ENCODE assay signal across 35 cellular contexts in the genomic region with DNA sequence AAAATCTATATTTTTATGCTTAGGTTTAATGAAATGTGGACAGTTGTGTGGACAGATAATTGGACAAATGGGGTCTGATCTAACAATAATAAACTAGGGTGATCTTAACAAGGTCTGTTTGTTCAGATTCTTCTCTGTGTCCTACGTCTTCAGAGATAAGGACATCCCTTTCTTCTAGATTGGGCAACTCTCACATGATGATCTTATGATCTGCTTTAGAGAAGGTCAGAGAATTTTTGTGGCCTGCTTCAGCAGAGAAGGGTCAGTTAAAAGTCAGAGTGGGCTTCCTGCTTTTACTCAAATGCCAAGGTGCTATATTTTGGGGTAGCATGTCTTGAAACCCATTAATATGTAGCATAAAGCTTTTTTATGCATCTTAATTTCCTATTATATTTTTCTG.
"Had no signal": no experiment of that assay in that cellular context is flagged by ENCODE, and none has a peak within 500 bp of the region (broad histone marks: within the 10 kb centered on the region; RNA-seq: fewer than 3 reads in every experiment).

No MANE protein-coding gene starts in this region.

- DNase-seq: activated B cell treated with CpG ODN at 0.5 μM for 24 hours; activated CD4-positive, alpha-beta memory T cell treated with anti-CD3 and anti-CD28 coated beads for 36 hours; activated CD4-positive, alpha-beta T cell treated with anti-CD3 and anti-CD28 coated beads for 4 hours; activated CD4-positive, alpha-beta T cell treated with anti-CD3 and anti-CD28 coated beads, Interleukin-2, amount 10 ng/mL, durations not matched to agents 24 days and 14 days; activated CD4-positive, alpha-beta T cell treated with anti-CD3 and anti-CD28 coated beads, Interleukin-2, amount 50 U/mL, for 1 hour; activated CD4-positive, alpha-beta T cell treated with anti-CD3 and anti-CD28 coated beads, Interleukin-2, amount 50 U/mL, for 4 hours; activated CD4-positive, CD25-positive, alpha-beta regulatory T cell treated with anti-CD3 and anti-CD28 coated beads, Interleukin-2, amount 50 U/mL, for 72 hours; activated CD8-positive, alpha-beta memory T cell treated with anti-CD3 and anti-CD28 coated beads, Interleukin-2, amount 50 U/mL, for 4 hours; activated CD8-positive, alpha-beta T cell treated with anti-CD3 and anti-CD28 coated beads for 36 hours; activated effector memory CD4-positive, alpha-beta T cell treated with Interleukin-2 at 50 U/mL for 16 hours; activated gamma-delta T cell; activated naive CD4-positive, alpha-beta T cell treated with anti-CD3 and anti-CD28 coated beads, Interleukin-2, amount 10 ng/mL, durations not matched to agents 7 days and 5 days; activated naive CD4-positive, alpha-beta T cell treated with Interleukin-2 at 50 U/mL for 16 hours; activated naive CD8-positive, alpha-beta T cell treated with anti-CD3 and anti-CD28 coated beads, Interleukin-2, amount 10 ng/mL, durations not matched to agents 7 days and 5 days; activated naive CD8-positive, alpha-beta T cell treated with anti-CD3 and anti-CD28 coated beads, Interleukin-2, amount 50 U/mL, for 24 hours; activated T-cell treated with anti-CD3 and anti-CD28 coated beads for 4 hours; activated T-cell treated with anti-CD3 and anti-CD28 coated beads, Interleukin-2, amount 50 U/mL, for 1 hour; activated T-cell treated with anti-CD3 and anti-CD28 coated beads, Interleukin-2, amount 50 U/mL, for 4 hours; activated T-cell treated with anti-CD3 and anti-CD28 coated beads, Interleukin-2, amount 50 U/mL, for 72 hours; amniotic stem cell; aorta; body of pancreas; brain microvascular endothelial cell; central memory CD4-positive, alpha-beta T cell; T-helper 1 cell; T-helper 2 cell; T-helper 9 cell had no signal

- H3K4me3 Mint-ChIP-seq: activated B cell treated with CpG ODN at 0.5 μM for 24 hours; activated CD4-positive, alpha-beta memory T cell treated with anti-CD3 and anti-CD28 coated beads for 36 hours; activated CD4-positive, alpha-beta T cell treated with anti-CD3 and anti-CD28 coated beads, Interleukin-2, amount 10 ng/mL, durations not matched to agents 24 days and 14 days; activated CD8-positive, alpha-beta T cell treated with anti-CD3 and anti-CD28 coated beads for 36 hours; activated naive CD4-positive, alpha-beta T cell treated with anti-CD3 and anti-CD28 coated beads, Interleukin-2, amount 10 ng/mL, durations not matched to agents 7 days and 5 days; activated naive CD4-positive, alpha-beta T cell treated with anti-CD3 and anti-CD28 coated beads, Interleukin-2, amount 50 U/mL, for 24 hours; activated naive CD8-positive, alpha-beta T cell; activated naive CD8-positive, alpha-beta T cell treated with anti-CD3 and anti-CD28 coated beads, Interleukin-2, amount 10 ng/mL, durations not matched to agents 7 days and 5 days; activated naive CD8-positive, alpha-beta T cell treated with anti-CD3 and anti-CD28 coated beads, Interleukin-2, amount 50 U/mL, for 24 hours; activated T-cell treated with anti-CD3 and anti-CD28 coated beads, Interleukin-2, amount 50 U/mL, for 4 hours; activated T-cell treated with anti-CD3 and anti-CD28 coated beads, Interleukin-2, amount 50 U/mL, for 72 hours; activated T-helper 1 cell treated with anti-CD3 and anti-CD28 coated beads, Interleukin-12 subunit alpha, Interleukin-12 subunit beta, Interleukin-2, Interleukin-4 antibody, amounts not matched to agents 30 ng/mL and 10 ng/mL and 1 ng/mL, durations not matched to agents 14 hours and 24 hours and 36 hours; activated T-helper 17 cell treated with anti-CD3 and anti-CD28 coated beads, Interleukin-2, amount 50 U/mL, for 72 hours; T-helper 1 cell treated with Interleukin-12 subunit alpha and Interleukin-12 subunit beta and Interleukin-4 antibody, amounts not matched to agents 30 μg/mL and 1 μg/mL, for 36 hours; T-helper 2 cell treated with Interferon-gamma antibody and Interleukin-4, amounts not matched to agents 5 μg/mL and 100 μg/mL, for 36 hours had no signal

- H3K4me3 ChIP-seq: body of pancreas, breast epithelium had no signal

- H3K36me3 ChIP-seq: brain microvascular endothelial cell, breast epithelium had no signal

- H3K4me1 ChIP-seq: body of pancreas, breast epithelium had no signal

- H3K27me3 Mint-ChIP-seq: activated B cell treated with CpG ODN at 0.5 μM for 24 hours; activated CD4-positive, alpha-beta memory T cell treated with anti-CD3 and anti-CD28 coated beads for 36 hours; activated CD4-positive, alpha-beta T cell treated with anti-CD3 and anti-CD28 coated beads, Interleukin-2, amount 10 ng/mL, durations not matched to agents 24 days and 14 days; activated naive CD4-positive, alpha-beta T cell treated with anti-CD3 and anti-CD28 coated beads, Interleukin-2, amount 10 ng/mL, durations not matched to agents 7 days and 5 days; activated naive CD8-positive, alpha-beta T cell treated with anti-CD3 and anti-CD28 coated beads, Interleukin-2, amount 10 ng/mL, durations not matched to agents 7 days and 5 days; activated naive CD8-positive, alpha-beta T cell treated with anti-CD3 and anti-CD28 coated beads, Interleukin-2, amount 50 U/mL, for 24 hours; activated T-helper 17 cell treated with anti-CD3 and anti-CD28 coated beads, Interleukin-2, amount 50 U/mL, for 72 hours had no signal

- H3K4me1 Mint-ChIP-seq: activated B cell treated with CpG ODN at 0.5 μM for 24 hours; activated CD4-positive, alpha-beta T cell treated with anti-CD3 and anti-CD28 coated beads, Interleukin-2, amount 10 ng/mL, durations not matched to agents 24 days and 14 days; activated naive CD4-positive, alpha-beta T cell treated with anti-CD3 and anti-CD28 coated beads, Interleukin-2, amount 10 ng/mL, durations not matched to agents 7 days and 5 days; activated naive CD4-positive, alpha-beta T cell treated with anti-CD3 and anti-CD28 coated beads, Interleukin-2, amount 50 U/mL, for 24 hours; activated naive CD8-positive, alpha-beta T cell treated with anti-CD3 and anti-CD28 coated beads, Interleukin-2, amount 10 ng/mL, durations not matched to agents 7 days and 5 days; activated naive CD8-positive, alpha-beta T cell treated with anti-CD3 and anti-CD28 coated beads, Interleukin-2, amount 50 U/mL, for 24 hours; activated T-helper 17 cell treated with anti-CD3 and anti-CD28 coated beads, Interleukin-2, amount 50 U/mL, for 72 hours had no signal

- H3K27me3 ChIP-seq: body of pancreas, brain microvascular endothelial cell, breast epithelium had no signal

- ATAC-seq: activated CD8-positive, alpha-beta T cell treated with anti-CD3 and anti-CD28 coated beads for 36 hours; activated naive CD8-positive, alpha-beta T cell treated with anti-CD3 and anti-CD28 coated beads, Interleukin-2, amount 50 U/mL, for 24 hours; activated T-cell treated with anti-CD3 and anti-CD28 coated beads, Interleukin-2, amount 50 U/mL, for 4 hours; activated T-cell treated with anti-CD3 and anti-CD28 coated beads, Interleukin-2, amount 50 U/mL, for 72 hours; activated T-helper 17 cell treated with anti-CD3 and anti-CD28 coated beads, Interleukin-2, amount 50 U/mL, for 72 hours; body of pancreas had no signal

- H3K36me3 Mint-ChIP-seq: activated CD4-positive, alpha-beta memory T cell treated with anti-CD3 and anti-CD28 coated beads for 36 hours; activated naive CD4-positive, alpha-beta T cell treated with anti-CD3 and anti-CD28 coated beads, Interleukin-2, amount 10 ng/mL, durations not matched to agents 7 days and 5 days; activated naive CD4-positive, alpha-beta T cell treated with anti-CD3 and anti-CD28 coated beads, Interleukin-2, amount 50 U/mL, for 24 hours; activated naive CD8-positive, alpha-beta T cell; activated naive CD8-positive, alpha-beta T cell treated with anti-CD3 and anti-CD28 coated beads, Interleukin-2, amount 10 ng/mL, durations not matched to agents 7 days and 5 days had no signal

- H3K9me3 ChIP-seq: body of pancreas had no signal

- H3K27ac ChIP-seq: body of pancreas, brain microvascular endothelial cell, breast epithelium, VCaP had no signal

- H3K27ac Mint-ChIP-seq: activated B cell treated with CpG ODN at 0.5 μM for 24 hours; activated CD4-positive, alpha-beta memory T cell treated with anti-CD3 and anti-CD28 coated beads for 36 hours; activated CD4-positive, alpha-beta T cell treated with anti-CD3 and anti-CD28 coated beads, Interleukin-2, amount 10 ng/mL, durations not matched to agents 24 days and 14 days; activated CD8-positive, alpha-beta T cell treated with anti-CD3 and anti-CD28 coated beads for 36 hours; activated naive CD4-positive, alpha-beta T cell treated with anti-CD3 and anti-CD28 coated beads, Interleukin-2, amount 10 ng/mL, durations not matched to agents 7 days and 5 days; activated naive CD4-positive, alpha-beta T cell treated with anti-CD3 and anti-CD28 coated beads, Interleukin-2, amount 50 U/mL, for 24 hours; activated naive CD8-positive, alpha-beta T cell; activated naive CD8-positive, alpha-beta T cell treated with anti-CD3 and anti-CD28 coated beads, Interleukin-2, amount 10 ng/mL, durations not matched to agents 7 days and 5 days; activated naive CD8-positive, alpha-beta T cell treated with anti-CD3 and anti-CD28 coated beads, Interleukin-2, amount 50 U/mL, for 24 hours; activated T-cell treated with anti-CD3 and anti-CD28 coated beads, Interleukin-2, amount 50 U/mL, for 72 hours; activated T-helper 1 cell treated with anti-CD3 and anti-CD28 coated beads, Interleukin-12 subunit alpha, Interleukin-12 subunit beta, Interleukin-2, Interleukin-4 antibody, amounts not matched to agents 30 ng/mL and 10 ng/mL and 1 ng/mL, durations not matched to agents 14 hours and 24 hours and 36 hours; activated T-helper 17 cell treated with anti-CD3 and anti-CD28 coated beads, Interleukin-2, amount 50 U/mL, for 72 hours; T-helper 1 cell treated with Interleukin-12 subunit alpha and Interleukin-12 subunit beta and Interleukin-4 antibody, amounts not matched to agents 30 μg/mL and 1 μg/mL, for 36 hours; T-helper 2 cell treated with Interferon-gamma antibody and Interleukin-4, amounts not matched to agents 5 μg/mL and 100 μg/mL, for 36 hours had no signal

- H3K9me3 Mint-ChIP-seq: activated CD4-positive, alpha-beta memory T cell treated with anti-CD3 and anti-CD28 coated beads for 36 hours; activated CD4-positive, alpha-beta T cell treated with anti-CD3 and anti-CD28 coated beads, Interleukin-2, amount 10 ng/mL, durations not matched to agents 24 days and 14 days; activated naive CD4-positive, alpha-beta T cell treated with anti-CD3 and anti-CD28 coated beads, Interleukin-2, amount 10 ng/mL, durations not matched to agents 7 days and 5 days; activated naive CD8-positive, alpha-beta T cell treated with anti-CD3 and anti-CD28 coated beads, Interleukin-2, amount 10 ng/mL, durations not matched to agents 7 days and 5 days; activated T-helper 1 cell treated with anti-CD3 and anti-CD28 coated beads, Interleukin-12 subunit alpha, Interleukin-12 subunit beta, Interleukin-2, Interleukin-4 antibody, amounts not matched to agents 30 ng/mL and 10 ng/mL and 1 ng/mL, durations not matched to agents 14 hours and 24 hours and 36 hours; T-helper 1 cell treated with Interleukin-12 subunit alpha and Interleukin-12 subunit beta and Interleukin-4 antibody, amounts not matched to agents 30 μg/mL and 1 μg/mL, for 36 hours; T-helper 2 cell treated with Interferon-gamma antibody and Interleukin-4, amounts not matched to agents 5 μg/mL and 100 μg/mL, for 36 hours had no signal
